Comparison of ENCODE assay signal across 13 cellular contexts in genomic region chrX:150036641-150037040, GRCh38.
"Had no signal": no experiment of that assay in that cellular context is flagged by ENCODE, and none has a peak within 500 bp of the region (broad histone marks: within the 10 kb centered on the region; RNA-seq: fewer than 3 reads in every experiment).

No MANE protein-coding gene starts in this region.

- H3K27ac ChIP-seq: lower lobe of right lung, neutrophil, prostate gland had no signal

- H3K4me3 Mint-ChIP-seq: activated naive CD8-positive, alpha-beta T cell treated with anti-CD3 and anti-CD28 coated beads for 36 hours; activated T-cell treated with anti-CD3 and anti-CD28 coated beads, Interleukin-2, amount 50 U/mL, for 4 hours; naive thymus-derived CD4-positive, alpha-beta T cell; T-helper 2 cell treated with Interferon-gamma antibody and Interleukin-4, amounts not matched to agents 5 μg/mL and 100 μg/mL, for 36 hours had no signal

- DNase-seq: activated CD4-positive, alpha-beta T cell treated with anti-CD3 and anti-CD28 coated beads, Interleukin-2, amount 50 U/mL, for 1 hour; activated gamma-delta T cell treated with Interleukin-2 at 50 U/mL for 16 hours; activated naive CD8-positive, alpha-beta T cell treated with anti-CD3 and anti-CD28 coated beads for 36 hours; activated T-cell treated with anti-CD3 and anti-CD28 coated beads, Interleukin-2, amount 50 U/mL, for 4 hours; effector CD4-positive, alpha-beta T cell; hippocampal formation; lower lobe of right lung; naive thymus-derived CD4-positive, alpha-beta T cell; stimulated activated naive CD4-positive, alpha-beta T cell treated with Interleukin-2 at 50 U/mL for 16 hours had no signal

- ATAC-seq: activated T-cell treated with anti-CD3 and anti-CD28 coated beads, Interleukin-2, amount 50 U/mL, for 4 hours; lower lobe of right lung; naive thymus-derived CD4-positive, alpha-beta T cell had no signal

- H3K36me3 Mint-ChIP-seq: activated naive CD8-positive, alpha-beta T cell treated with anti-CD3 and anti-CD28 coated beads for 36 hours had no signal

- H3K27me3 Mint-ChIP-seq: activated naive CD8-positive, alpha-beta T cell treated with anti-CD3 and anti-CD28 coated beads for 36 hours had no signal

- H3K9me3 ChIP-seq: lower lobe of right lung, neutrophil, prostate gland, right lobe of liver had no signal

- H3K4me1 ChIP-seq: lower lobe of right lung, prostate gland had no signal

- H3K4me3 ChIP-seq: lower lobe of right lung, prostate gland, right lobe of liver had no signal

- H3K36me3 ChIP-seq: lower lobe of right lung, neutrophil, prostate gland, right lobe of liver had no signal

- H3K27me3 ChIP-seq: neutrophil, right lobe of liver had no signal

- H3K4me1 Mint-ChIP-seq: activated naive CD8-positive, alpha-beta T cell treated with anti-CD3 and anti-CD28 coated beads for 36 hours had no signal

- H3K27ac Mint-ChIP-seq: activated naive CD8-positive, alpha-beta T cell treated with anti-CD3 and anti-CD28 coated beads for 36 hours; naive thymus-derived CD4-positive, alpha-beta T cell; T-helper 2 cell treated with Interferon-gamma antibody and Interleukin-4, amounts not matched to agents 5 μg/mL and 100 μg/mL, for 36 hours had no signal
